2 cellular contexts compared by ENCODE assay signal in the genomic region with DNA sequence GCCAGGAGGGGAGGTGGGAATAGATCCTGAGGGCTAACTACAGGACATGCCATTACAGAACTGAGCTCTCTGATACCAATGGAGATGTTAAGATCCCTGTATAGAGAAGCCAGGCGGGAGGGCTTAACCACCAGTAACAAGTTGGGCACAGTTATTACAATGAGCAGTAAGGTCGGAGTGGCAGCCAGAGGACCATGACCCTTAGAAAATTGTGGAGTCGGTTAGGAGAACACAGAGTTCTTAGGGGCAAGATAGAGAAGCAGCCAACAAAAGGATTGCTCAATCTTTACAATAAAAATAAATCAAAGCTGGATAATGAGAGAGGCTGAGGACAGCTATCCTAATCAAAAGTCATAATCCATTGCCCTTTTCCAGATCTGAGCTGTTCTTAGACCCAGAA.
TF ChIP-seq lines count a peak whose summit lies in the region.

No MANE protein-coding gene starts in this region.

TF ChIP-seq in liver, 16 proteins besides CTCF, POLR2A, EP300 and RAD21:
- TF ChIP-seq, protein P1, sequence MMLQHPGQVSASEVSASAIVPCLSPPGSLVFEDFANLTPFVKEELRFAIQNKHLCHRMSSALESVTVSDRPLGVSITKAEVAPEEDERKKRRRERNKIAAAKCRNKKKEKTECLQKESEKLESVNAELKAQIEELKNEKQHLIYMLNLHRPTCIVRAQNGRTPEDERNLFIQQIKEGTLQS (IDR thresholded peaks at IDR 0.05): no peak
- peak; percentile 75 to 76 for TF ChIP-seq HNF4A (conservative IDR thresholded peaks at IDR 0.05)
- TF ChIP-seq SP1 (IDR thresholded peaks at IDR 0.05): peak; percentile 63
- peak; percentile 75 to 78 for TF ChIP-seq RXRA (IDR thresholded peaks at IDR 0.05)
- TF ChIP-seq JUND (IDR thresholded peaks at IDR 0.05): peak in 1 of 2 donors; percentile 48
- no peak for TF ChIP-seq HNF4G (IDR thresholded peaks at IDR 0.05)
- TF ChIP-seq YY1 (IDR thresholded peaks at IDR 0.05): peak; percentile 34
- TF ChIP-seq FOXA2 (IDR thresholded peaks at IDR 0.05): no peak

TF ChIP-seq in HepG2, 621 proteins besides CTCF, POLR2A, EP300 and RAD21:
- TF ChIP-seq HNRNPLL (IDR thresholded peaks at IDR 0.05; ENCODE audit: low read depth, low read length, poor library complexity, severe bottlenecking) (no peak), ZNF253 (CRISPR knock-in tag; IDR thresholded peaks at IDR 0.05; ENCODE audit: borderline replicate concordance) (no peak), SUZ12 (IDR thresholded peaks at IDR 0.05; ENCODE audit: low read depth, low read length) (no peak), ZNF891 (CRISPR knock-in tag; IDR thresholded peaks at IDR 0.05) (no peak), SALL1 (CRISPR knock-in tag; IDR thresholded peaks at IDR 0.05) (no peak), ZNF589 (CRISPR knock-in tag; conservative IDR thresholded peaks at IDR 0.05) (no peak), HNF4G (IDR thresholded peaks at IDR 0.05; ENCODE audit: borderline replicate concordance, low read depth, low read length) (no peak), HNF4G (CRISPR knock-in tag; IDR thresholded peaks at IDR 0.05; ENCODE audit: borderline replicate concordance, low read depth) (no peak), ZNF605 (CRISPR knock-in tag; IDR thresholded peaks at IDR 0.05) (no peak), ZNF746 (CRISPR knock-in tag; IDR thresholded peaks at IDR 0.05) (no peak), RBAK (CRISPR knock-in tag; IDR thresholded peaks at IDR 0.05) (no peak), ZMYM2 (CRISPR knock-in tag; IDR thresholded peaks at IDR 0.05) (no peak), YEATS2 (CRISPR knock-in tag; IDR thresholded peaks at IDR 0.05; ENCODE audit: borderline replicate concordance) (no peak)
- TF ChIP-seq, protein P2, sequence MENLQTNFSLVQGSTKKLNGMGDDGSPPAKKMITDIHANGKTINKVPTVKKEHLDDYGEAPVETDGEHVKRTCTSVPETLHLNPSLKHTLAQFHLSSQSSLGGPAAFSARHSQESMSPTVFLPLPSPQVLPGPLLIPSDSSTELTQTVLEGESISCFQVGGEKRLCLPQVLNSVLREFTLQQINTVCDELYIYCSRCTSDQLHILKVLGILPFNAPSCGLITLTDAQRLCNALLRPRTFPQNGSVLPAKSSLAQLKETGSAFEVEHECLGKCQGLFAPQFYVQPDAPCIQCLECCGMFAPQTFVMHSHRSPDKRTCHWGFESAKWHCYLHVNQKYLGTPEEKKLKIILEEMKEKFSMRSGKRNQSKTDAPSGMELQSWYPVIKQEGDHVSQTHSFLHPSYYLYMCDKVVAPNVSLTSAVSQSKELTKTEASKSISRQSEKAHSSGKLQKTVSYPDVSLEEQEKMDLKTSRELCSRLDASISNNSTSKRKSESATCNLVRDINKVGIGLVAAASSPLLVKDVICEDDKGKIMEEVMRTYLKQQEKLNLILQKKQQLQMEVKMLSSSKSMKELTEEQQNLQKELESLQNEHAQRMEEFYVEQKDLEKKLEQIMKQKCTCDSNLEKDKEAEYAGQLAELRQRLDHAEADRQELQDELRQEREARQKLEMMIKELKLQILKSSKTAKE (CRISPR knock-in tag; IDR thresholded peaks at IDR 0.05; ENCODE audit: borderline replicate concordance): no peak
- TF ChIP-seq, protein P3, sequence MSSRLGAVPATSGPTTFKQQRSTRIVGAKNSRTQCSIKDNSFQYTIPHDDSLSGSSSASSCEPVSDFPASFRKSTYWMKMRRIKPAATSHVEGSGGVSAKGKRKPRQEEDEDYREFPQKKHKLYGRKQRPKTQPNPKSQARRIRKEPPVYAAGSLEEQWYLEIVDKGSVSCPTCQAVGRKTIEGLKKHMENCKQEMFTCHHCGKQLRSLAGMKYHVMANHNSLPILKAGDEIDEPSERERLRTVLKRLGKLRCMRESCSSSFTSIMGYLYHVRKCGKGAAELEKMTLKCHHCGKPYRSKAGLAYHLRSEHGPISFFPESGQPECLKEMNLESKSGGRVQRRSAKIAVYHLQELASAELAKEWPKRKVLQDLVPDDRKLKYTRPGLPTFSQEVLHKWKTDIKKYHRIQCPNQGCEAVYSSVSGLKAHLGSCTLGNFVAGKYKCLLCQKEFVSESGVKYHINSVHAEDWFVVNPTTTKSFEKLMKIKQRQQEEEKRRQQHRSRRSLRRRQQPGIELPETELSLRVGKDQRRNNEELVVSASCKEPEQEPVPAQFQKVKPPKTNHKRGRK (CRISPR knock-in tag; IDR thresholded peaks at IDR 0.05): no peak
TF ChIP-seq in HepG2: peak in this region for 0.
